In the genomic region with DNA sequence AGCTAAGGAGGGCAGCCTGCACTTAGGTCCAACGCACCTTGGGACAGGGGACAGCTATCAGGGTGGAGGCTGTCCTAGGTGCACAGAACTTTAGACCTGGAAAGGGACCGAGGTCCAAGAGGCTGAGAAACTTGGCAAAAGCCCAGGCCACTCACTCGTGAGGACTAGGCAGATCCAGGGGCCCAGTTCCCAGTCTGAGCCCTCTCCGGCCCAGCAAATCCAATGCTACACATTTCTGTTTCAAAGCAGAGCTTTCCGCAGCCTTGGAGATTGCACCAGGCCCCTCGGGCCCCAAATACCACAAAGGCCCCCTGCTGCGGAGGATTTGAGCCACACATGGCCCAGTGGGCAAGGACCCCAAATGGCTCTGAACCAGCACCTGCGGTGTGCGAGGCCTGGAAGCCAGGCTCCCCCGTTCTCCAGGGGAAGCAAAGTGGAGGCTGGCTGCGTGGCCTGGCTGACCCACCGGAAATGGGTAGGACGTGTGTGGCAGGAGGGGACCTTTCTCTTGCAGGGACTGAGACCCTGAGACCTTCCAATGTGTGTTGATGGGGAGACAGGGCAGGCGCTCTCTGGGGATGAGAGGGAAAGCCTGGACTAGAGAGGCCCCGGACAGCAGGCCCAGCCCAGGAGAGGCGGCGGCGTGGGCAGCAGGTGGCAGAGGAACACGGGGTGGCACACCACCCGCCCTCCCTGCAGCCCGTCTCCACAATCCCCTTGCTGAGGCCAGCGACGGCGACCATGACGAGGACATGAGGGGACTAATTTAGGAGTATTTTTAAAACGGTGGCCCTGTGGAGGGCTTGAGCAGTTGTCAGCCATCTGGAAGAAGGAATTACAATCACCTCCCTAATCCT, we compare ENCODE assay signal across 14 cellular contexts.
A peak's percentile ranks its signal among the peaks of the same experiment; 100 is the strongest.
DNase-seq lines count a peak whose midpoint lies in the region; ATAC-seq and TF ChIP-seq lines count a peak whose summit lies in the region.
"Had no signal": no experiment of that assay in that cellular context is flagged by ENCODE, and none has a peak within 500 bp of the region (broad histone marks: within the 10 kb centered on the region; RNA-seq: fewer than 3 reads in every experiment).

No MANE protein-coding gene starts in this region.

- no peak overlapping the region for H3T11ph ChIP-seq in H9 (ENCODE audit: low read length)

- H4K8ac ChIP-seq in H9 (replicated peaks; ENCODE audit: insufficient read length, low read depth, low read length), result no peak overlapping the region

- DNase-seq in H9 (no peak), choroid plexus epithelial cell (ENCODE audit: low read depth) (peak; percentile 3), left lung (no peak), gastrocnemius medialis (peak; percentile 45 to 49), DMS153 treated with DMSO at 0.1 percent for 48 hours (lab: John Stamatoyannopoulos, UW; ENCODE audit: unreplicated experiment) (no peak)
- no peak for DNase-seq in T-helper 2 cell treated with Interferon-gamma antibody and Interleukin-4, amounts not matched to agents 5 μg/mL and 100 μg/mL, for 36 hours (ENCODE audit: low spot score)
- DNase-seq in activated CD4-positive, alpha-beta memory T cell treated with anti-CD3 and anti-CD28 coated beads, Interleukin-2, amount 10 ng/mL, durations not matched to agents 7 days and 5 days, result no peak
- DNase-seq in activated CD8-positive, alpha-beta memory T cell treated with anti-CD3 and anti-CD28 coated beads, Interleukin-2, amount 10 ng/mL, durations not matched to agents 7 days and 5 days, result no peak
- DNase-seq: activated CD4-positive, alpha-beta T cell treated with anti-CD3 and anti-CD28 coated beads, Interleukin-2, amount 50 U/mL, for 48 hours; activated naive CD4-positive, alpha-beta T cell treated with anti-CD3 and anti-CD28 coated beads, Interleukin-2, amount 10 ng/mL, durations not matched to agents 7 days and 5 days; islet precursor cell; ovary; stimulated activated CD4-positive, alpha-beta T cell treated with anti-CD3 and anti-CD28 coated beads, Interleukin-4, amount 100 ng/mL, for 24 hours; stimulated activated naive CD8-positive, alpha-beta T cell treated with anti-CD3 and anti-CD28 coated beads, Interleukin-15, Interleukin-2, amounts not matched to agents 100 U/mL and 50 U/mL, for 24 hours had no signal

- H2AK5ac ChIP-seq in H9 (ENCODE audit: insufficient read length, low read length), result no peak overlapping the region

- no peak overlapping the region for H2BK120ac ChIP-seq in H9 (ENCODE audit: low read depth, low read length, poor library complexity, severe bottlenecking)

- no peaks in the 10 kb centered on the region for H3K9me3 Mint-ChIP-seq in H9
- H3K9me3 Mint-ChIP-seq in T-helper 2 cell treated with Interferon-gamma antibody and Interleukin-4, amounts not matched to agents 5 μg/mL and 100 μg/mL, for 36 hours, result no peaks in the 10 kb centered on the region
- no peaks in the 10 kb centered on the region for H3K9me3 Mint-ChIP-seq in activated CD4-positive, alpha-beta memory T cell treated with anti-CD3 and anti-CD28 coated beads, Interleukin-2, amount 10 ng/mL, durations not matched to agents 7 days and 5 days
- H3K9me3 Mint-ChIP-seq in activated CD8-positive, alpha-beta memory T cell treated with anti-CD3 and anti-CD28 coated beads, Interleukin-2, amount 10 ng/mL, durations not matched to agents 7 days and 5 days (ENCODE audit: low read depth), result no peaks in the 10 kb centered on the region
- H3K9me3 Mint-ChIP-seq: activated naive CD4-positive, alpha-beta T cell treated with anti-CD3 and anti-CD28 coated beads, Interleukin-2, amount 10 ng/mL, durations not matched to agents 7 days and 5 days had no signal

- H2BK20ac ChIP-seq in H9 (ENCODE audit: low read depth, low read length, poor library complexity, severe bottlenecking), result no peak overlapping the region

- H3K4ac ChIP-seq in H9 (ENCODE audit: low read depth, low read length), result no peak overlapping the region

- ATAC-seq in left lung (peak; percentile 38), gastrocnemius medialis (peak in 1 of 2 donors; percentile 37)
- no peak for ATAC-seq in activated CD8-positive, alpha-beta memory T cell treated with anti-CD3 and anti-CD28 coated beads, Interleukin-2, amount 10 ng/mL, durations not matched to agents 7 days and 5 days
- ATAC-seq: stimulated activated naive CD8-positive, alpha-beta T cell treated with anti-CD3 and anti-CD28 coated beads, Interleukin-15, Interleukin-2, amounts not matched to agents 100 U/mL and 50 U/mL, for 24 hours had no signal

- peaks cover 2% of the 10 kb centered on the region for H4K20me1 ChIP-seq in H9 (ENCODE audit: control insufficient read depth, insufficient read depth, insufficient read length)

- no peak for TF ChIP-seq CTCF in H9 (conservative IDR thresholded peaks at IDR 0.05)
- no peak for TF ChIP-seq CTCF in choroid plexus epithelial cell (conservative IDR thresholded peaks at IDR 0.05; ENCODE audit: low read depth, low read length)
- TF ChIP-seq CTCF in left lung (IDR thresholded peaks at IDR 0.05), result no peak
- TF ChIP-seq CTCF in gastrocnemius medialis (IDR thresholded peaks at IDR 0.05 in 4 of 5, conservative IDR thresholded peaks at IDR 0.05 in 1 of 5), result no peak

- H4K91ac ChIP-seq in H9 (ENCODE audit: insufficient read length, low read depth, low read length), result no peak overlapping the region

- H3K36me3 Mint-ChIP-seq in H9 (ENCODE audit: insufficient read depth in 1 of 3, low read depth in 3 of 3), result no peaks in the 10 kb centered on the region
- no peaks in the 10 kb centered on the region for H3K36me3 Mint-ChIP-seq in T-helper 2 cell treated with Interferon-gamma antibody and Interleukin-4, amounts not matched to agents 5 μg/mL and 100 μg/mL, for 36 hours (ENCODE audit: low read depth)
- H3K36me3 Mint-ChIP-seq in activated CD4-positive, alpha-beta memory T cell treated with anti-CD3 and anti-CD28 coated beads, Interleukin-2, amount 10 ng/mL, durations not matched to agents 7 days and 5 days (ENCODE audit: low read depth), result no peaks in the 10 kb centered on the region
- no peaks in the 10 kb centered on the region for H3K36me3 Mint-ChIP-seq in activated CD8-positive, alpha-beta memory T cell treated with anti-CD3 and anti-CD28 coated beads, Interleukin-2, amount 10 ng/mL, durations not matched to agents 7 days and 5 days
- H3K36me3 Mint-ChIP-seq: activated naive CD4-positive, alpha-beta T cell treated with anti-CD3 and anti-CD28 coated beads, Interleukin-2, amount 10 ng/mL, durations not matched to agents 7 days and 5 days had no signal

- no peak for TF ChIP-seq POLR2A in gastrocnemius medialis (IDR thresholded peaks at IDR 0.05)

- intact Hi-C loops in left lung (cut with DNase I), result no loop called here
- intact Hi-C loops in gastrocnemius medialis (cut with DNase I; ENCODE audit: low total_unique reads), result no loop called here

- H3K4me3 ChIP-seq in choroid plexus epithelial cell (ENCODE audit: low read depth, low read length), result no peak overlapping the region
- no peak overlapping the region for H3K4me3 ChIP-seq in left lung
- H3K4me3 ChIP-seq in gastrocnemius medialis, result no peak overlapping the region
- H3K4me3 ChIP-seq: ovary had no signal

- H3K9ac ChIP-seq in H9 (ENCODE audit: extremely low read depth, insufficient read length, low read length), result no peak overlapping the region

- H4K5ac ChIP-seq in H9 (ENCODE audit: insufficient read length, low read depth, low read length), result no peak overlapping the region

- H3K36me3 ChIP-seq in left lung (no peaks in the 10 kb centered on the region), gastrocnemius medialis (no peaks in the 10 kb centered on the region)
- H3K36me3 ChIP-seq: ovary had no signal

- H3K27ac ChIP-seq in H9 (ENCODE audit: insufficient read length, low read depth, low read length), result no peak overlapping the region
- peak overlapping the region in 1 of 2 donors; percentile 64 for H3K27ac ChIP-seq in left lung
- H3K27ac ChIP-seq in gastrocnemius medialis, result peak overlapping the region; percentile 13 to 65 (median 51)
- H3K27ac ChIP-seq: ovary had no signal

- H3K4me2 ChIP-seq in H9 (ENCODE audit: insufficient read depth, insufficient read length, low read length), result no peak overlapping the region

- no peak overlapping the region for H3K4me3 Mint-ChIP-seq in H9
- H3K4me3 Mint-ChIP-seq in T-helper 2 cell treated with Interferon-gamma antibody and Interleukin-4, amounts not matched to agents 5 μg/mL and 100 μg/mL, for 36 hours, result no peak overlapping the region
- no peak overlapping the region for H3K4me3 Mint-ChIP-seq in activated CD4-positive, alpha-beta memory T cell treated with anti-CD3 and anti-CD28 coated beads, Interleukin-2, amount 10 ng/mL, durations not matched to agents 7 days and 5 days
- H3K4me3 Mint-ChIP-seq in activated CD8-positive, alpha-beta memory T cell treated with anti-CD3 and anti-CD28 coated beads, Interleukin-2, amount 10 ng/mL, durations not matched to agents 7 days and 5 days, result no peak overlapping the region
- H3K4me3 Mint-ChIP-seq: activated naive CD4-positive, alpha-beta T cell treated with anti-CD3 and anti-CD28 coated beads, Interleukin-2, amount 10 ng/mL, durations not matched to agents 7 days and 5 days had no signal

- H3K9me3 ChIP-seq in H9 (ENCODE audit: control insufficient read depth, low read depth, low read length) (no peaks in the 10 kb centered on the region), left lung (no peaks in the 10 kb centered on the region), gastrocnemius medialis (no peaks in the 10 kb centered on the region)
- H3K9me3 ChIP-seq: ovary had no signal

- H3K18ac ChIP-seq in H9 (ENCODE audit: insufficient read length, low read depth, low read length), result peak overlapping the region; percentile 22

- H3K27me3 ChIP-seq in H9 (ENCODE audit: insufficient read depth, low read length) (no peaks in the 10 kb centered on the region), left lung (no peaks in the 10 kb centered on the region), gastrocnemius medialis (no peaks in the 10 kb centered on the region)
- H3K27me3 ChIP-seq: ovary had no signal

- no peak overlapping the region for H2AFZ ChIP-seq in H9 (ENCODE audit: low read length)

- H2BK12ac ChIP-seq in H9 (ENCODE audit: insufficient read length, low read depth, low read length), result no peak overlapping the region

- no peaks in the 10 kb centered on the region for H3K79me2 ChIP-seq in H9 (ENCODE audit: insufficient read depth, low read length)

- no peak overlapping the region for H3K56ac ChIP-seq in H9 (ENCODE audit: insufficient read length, low read depth, low read length)

- CTCF ChIA-PET in activated CD4-positive, alpha-beta memory T cell treated with anti-CD3 and anti-CD28 coated beads, Interleukin-2, amount 10 ng/mL, durations not matched to agents 7 days and 5 days (lab: Charles Lee), result no interaction called here
- CTCF ChIA-PET in activated CD8-positive, alpha-beta memory T cell treated with anti-CD3 and anti-CD28 coated beads, Interleukin-2, amount 10 ng/mL, durations not matched to agents 7 days and 5 days (lab: Charles Lee), result interaction anchor here (0.6 kb wide), 1 partner anchor 174 kb away, joined by 3 read pairs; no protein-coding TSS in a partner anchor

- POLR2A ChIA-PET in activated CD4-positive, alpha-beta memory T cell treated with anti-CD3 and anti-CD28 coated beads, Interleukin-2, amount 10 ng/mL, durations not matched to agents 7 days and 5 days (lab: Charles Lee), result no interaction called here

- H3K23me2 ChIP-seq in H9 (ENCODE audit: insufficient read length, low read depth, low read length, poor library complexity, severe bottlenecking), result no peaks in the 10 kb centered on the region

- H3K27ac Mint-ChIP-seq in H9, result peak overlapping the region in 2 of 3 experiments; percentile 44 to 94; a peak in 3 of 7 replicates
- no peak overlapping the region for H3K27ac Mint-ChIP-seq in T-helper 2 cell treated with Interferon-gamma antibody and Interleukin-4, amounts not matched to agents 5 μg/mL and 100 μg/mL, for 36 hours
- no peak overlapping the region for H3K27ac Mint-ChIP-seq in activated CD4-positive, alpha-beta memory T cell treated with anti-CD3 and anti-CD28 coated beads, Interleukin-2, amount 10 ng/mL, durations not matched to agents 7 days and 5 days
- H3K27ac Mint-ChIP-seq in activated CD8-positive, alpha-beta memory T cell treated with anti-CD3 and anti-CD28 coated beads, Interleukin-2, amount 10 ng/mL, durations not matched to agents 7 days and 5 days, result no peak overlapping the region
- H3K27ac Mint-ChIP-seq: activated naive CD4-positive, alpha-beta T cell treated with anti-CD3 and anti-CD28 coated beads, Interleukin-2, amount 10 ng/mL, durations not matched to agents 7 days and 5 days had no signal

- H3K4me1 ChIP-seq in H9 (ENCODE audit: insufficient read depth, low read length), result no peaks in the 10 kb centered on the region; the same call in 1 of the 2 replicates
- peaks cover 29 to 90% of the 10 kb centered on the region in 2 donors for H3K4me1 ChIP-seq in left lung
- H3K4me1 ChIP-seq in gastrocnemius medialis, result peaks cover 58 to 62% of the 10 kb centered on the region in 2 donors

- H3K79me1 ChIP-seq in H9 (ENCODE audit: insufficient read depth, low read depth, low read length, poor library complexity, severe bottlenecking), result no peaks in the 10 kb centered on the region

- H3K27me3 Mint-ChIP-seq in H9 (ENCODE audit: low read depth), result no peaks in the 10 kb centered on the region
- no peaks in the 10 kb centered on the region for H3K27me3 Mint-ChIP-seq in T-helper 2 cell treated with Interferon-gamma antibody and Interleukin-4, amounts not matched to agents 5 μg/mL and 100 μg/mL, for 36 hours (ENCODE audit: low read depth)
- H3K27me3 Mint-ChIP-seq in activated CD4-positive, alpha-beta memory T cell treated with anti-CD3 and anti-CD28 coated beads, Interleukin-2, amount 10 ng/mL, durations not matched to agents 7 days and 5 days, result no peaks in the 10 kb centered on the region
- H3K27me3 Mint-ChIP-seq in activated CD8-positive, alpha-beta memory T cell treated with anti-CD3 and anti-CD28 coated beads, Interleukin-2, amount 10 ng/mL, durations not matched to agents 7 days and 5 days, result no peaks in the 10 kb centered on the region

- no CpG with 5 or more reads among the region's 26 CpGs for WGBS in H9 (ENCODE audit: extremely low coverage, insufficient read length, low lambda C conversion rate)

- in situ Hi-C loops in gastrocnemius medialis (cut with MboI; ENCODE audit: low sequenced_read_pairs in 4 of 4), result loop anchor here in 2 of 4 donors (25.0 kb wide), 1 partner anchor 110 kb away; a partner anchor contains a TSS

- no peak overlapping the region for H2BK5ac ChIP-seq in H9 (ENCODE audit: insufficient read length, low read length)

- H3K14ac ChIP-seq in H9 (ENCODE audit: insufficient read depth, low read length), result peak overlapping the region; percentile 51; the same call in 1 of the 2 replicates

- H2BK15ac ChIP-seq in H9 (ENCODE audit: low read depth, low read length), result no peak overlapping the region

- H3K23ac ChIP-seq in H9 (ENCODE audit: insufficient read length, low read depth, low read length), result no peak overlapping the region

- peaks cover 54 to 58% of the 10 kb centered on the region in 2 experiments for H3K4me1 Mint-ChIP-seq in H9
- H3K4me1 Mint-ChIP-seq in T-helper 2 cell treated with Interferon-gamma antibody and Interleukin-4, amounts not matched to agents 5 μg/mL and 100 μg/mL, for 36 hours (ENCODE audit: low read depth), result no peaks in the 10 kb centered on the region
- no peaks in the 10 kb centered on the region for H3K4me1 Mint-ChIP-seq in activated CD4-positive, alpha-beta memory T cell treated with anti-CD3 and anti-CD28 coated beads, Interleukin-2, amount 10 ng/mL, durations not matched to agents 7 days and 5 days
- H3K4me1 Mint-ChIP-seq in activated CD8-positive, alpha-beta memory T cell treated with anti-CD3 and anti-CD28 coated beads, Interleukin-2, amount 10 ng/mL, durations not matched to agents 7 days and 5 days, result no peaks in the 10 kb centered on the region
- H3K4me1 Mint-ChIP-seq: activated naive CD4-positive, alpha-beta T cell treated with anti-CD3 and anti-CD28 coated beads, Interleukin-2, amount 10 ng/mL, durations not matched to agents 7 days and 5 days had no signal

Comparison
In these comparisons a context has a peak if more than half of its experiments do, and no peak if none do; other contexts are left out.
1. DNase-seq: peak in choroid plexus epithelial cell (single experiment) and gastrocnemius medialis (2 of 2); none in H9 (single experiment), left lung (0 of 2), DMS153 treated with DMSO at 0.1 percent for 48 hours (single experiment), T-helper 2 cell treated with Interferon-gamma antibody and Interleukin-4, amounts not matched to agents 5 μg/mL and 100 μg/mL, for 36 hours (single experiment), activated CD4-positive, alpha-beta memory T cell treated with anti-CD3 and anti-CD28 coated beads, Interleukin-2, amount 10 ng/mL, durations not matched to agents 7 days and 5 days (single experiment) and activated CD8-positive, alpha-beta memory T cell treated with anti-CD3 and anti-CD28 coated beads, Interleukin-2, amount 10 ng/mL, durations not matched to agents 7 days and 5 days (single experiment).
2. H3K27ac Mint-ChIP-seq: peak in H9 (2 of 3); none in T-helper 2 cell treated with Interferon-gamma antibody and Interleukin-4, amounts not matched to agents 5 μg/mL and 100 μg/mL, for 36 hours (single experiment), activated CD4-positive, alpha-beta memory T cell treated with anti-CD3 and anti-CD28 coated beads, Interleukin-2, amount 10 ng/mL, durations not matched to agents 7 days and 5 days (single experiment) and activated CD8-positive, alpha-beta memory T cell treated with anti-CD3 and anti-CD28 coated beads, Interleukin-2, amount 10 ng/mL, durations not matched to agents 7 days and 5 days (single experiment).